In genomic region chr10:116888380-116889055, GRCh38 we compare ENCODE assay signal across 7 cellular contexts. TPM values are rescaled to one million over a fixed set of nuclear protein-coding genes. Genes with fewer than 3 reads are reported as not detected.
DNase-seq lines count a peak whose midpoint lies in the region; ATAC-seq, FAIRE-seq and TF ChIP-seq lines count a peak whose summit lies in the region.

No MANE protein-coding gene starts in this region.

- in situ Hi-C loops in astrocyte of the spinal cord (cut with HindIII; ENCODE audit: low sequenced_read_pairs) (no loop called here), transverse colon (cut with MboI; ENCODE audit: low pct_ligation_motif_present in 1 of 4, low pct_unique_long_range_greater_than_20kb in 1 of 4, low sequenced_read_pairs in 3 of 4) (no loop called here)

- TF ChIP-seq EP300 in transverse colon (IDR thresholded peaks at IDR 0.05; ENCODE audit: low read depth) = no peak

- no peaks in the 10 kb centered on the region for H3K27me3 ChIP-seq in transverse colon

- ATAC-seq in HG02642 (IDR thresholded peaks at IDR 0.05; ENCODE audit: poor library complexity, unreplicated experiment) = no peak
- ATAC-seq in GM19452 (IDR thresholded peaks at IDR 0.05; ENCODE audit: unreplicated experiment) = no peak

- peaks cover 0 to 10% (median 4%) of the 10 kb centered on the region in 4 donors for H3K4me1 ChIP-seq in transverse colon

- DNase-seq in HS-27A (ENCODE audit: low read depth) (peak; percentile 53), astrocyte of the spinal cord (ENCODE audit: low read depth, low spot score) (peak; percentile 81), islet precursor cell (peak; percentile 88), transverse colon (peak; percentile 63), GM12891 (ENCODE audit: insufficient read length, low spot score) (no peak)

- H3K4me3 ChIP-seq in astrocyte of the spinal cord (ENCODE audit: low read depth, low read length) (no peak overlapping the region), transverse colon (no peak overlapping the region)

- TF ChIP-seq POLR2A in transverse colon (IDR thresholded peaks at IDR 0.05) = no peak
- TF ChIP-seq POLR2A in GM12891 (IDR thresholded peaks at IDR 0.05; ENCODE audit: low read depth, low read length) = no peak

- 41 to 54% methylated on average over 4 to 7 of the region's 7 CpGs for WGBS in transverse colon (ENCODE audit: low coverage in 1 of 2), 2 donors

- no peak for TF ChIP-seq CTCF in astrocyte of the spinal cord (IDR thresholded peaks at IDR 0.05; ENCODE audit: low read depth, low read length)
- no peak for TF ChIP-seq CTCF in transverse colon (IDR thresholded peaks at IDR 0.05)

- FAIRE-seq in GM12891 (lab: Jason Lieb, UNC) = no peak

- no peaks in the 10 kb centered on the region for H3K9me3 ChIP-seq in transverse colon

- intact Hi-C loops in transverse colon (cut with DNase I; ENCODE audit: low total_unique reads) = no loop called here

- H3K27ac ChIP-seq in transverse colon = peak overlapping the region in 3 of 4 donors; percentile 45 to 54 (median 47)

- H3K36me3 ChIP-seq in transverse colon = no peaks in the 10 kb centered on the region

TF ChIP-seq in GM12891, 5 proteins besides CTCF, POLR2A, EP300 and RAD21:
- TF ChIP-seq PAX5 (IDR thresholded peaks at IDR 0.05; ENCODE audit: insufficient read depth, low read length, severe bottlenecking) = no peak

RNA-seq across cellular contexts. Expression of gene ENO4, which starts 39.2 kb away (rescaled TPM):
- under 1 TPM in 2 of 4 donors, not detected in 2; 0.27 to 0.40 TPM for total RNA-seq in transverse colon
- polyA plus RNA-seq in GM12891 (2012; ENCODE audit: low read depth, missing spikeins) = not detected
